In genomic region chr1:232329103-232329788, GRCh38 we compare ENCODE assay signal across 20 cellular contexts.
"Had no signal": no experiment of that assay in that cellular context is flagged by ENCODE, and none has a peak within 500 bp of the region (broad histone marks: within the 10 kb centered on the region; RNA-seq: fewer than 3 reads in every experiment).

No MANE protein-coding gene starts in this region.

- H3K4me3 ChIP-seq: breast epithelium, testis, vagina had no signal

- H3K9ac ChIP-seq: parathyroid adenoma had no signal

- H3K27me3 ChIP-seq: breast epithelium, testis, vagina had no signal

- H3K9me3 ChIP-seq: breast epithelium, testis, vagina had no signal

- H2AFZ ChIP-seq: parathyroid adenoma had no signal

- ATAC-seq: activated CD4-positive, alpha-beta T cell treated with anti-CD3 and anti-CD28 coated beads for 36 hours; sciatic nerve had no signal

- H3K79me2 ChIP-seq: parathyroid adenoma had no signal

- H3K36me3 ChIP-seq: breast epithelium, vagina had no signal

- DNase-seq: activated B cell treated with CpG ODN at 0.5 μM for 24 hours; activated CD4-positive, alpha-beta T cell treated with anti-CD3 and anti-CD28 coated beads for 36 hours; activated CD4-positive, alpha-beta T cell treated with anti-CD3 and anti-CD28 coated beads, Interleukin-2, amount 50 U/mL, for 48 hours; activated naive CD4-positive, alpha-beta T cell treated with Interleukin-2 at 50 U/mL for 16 hours; activated naive CD8-positive, alpha-beta T cell treated with anti-CD3 and anti-CD28 coated beads for 36 hours; activated T-cell treated with anti-CD3 and anti-CD28 coated beads, Interleukin-2, amount 50 U/mL, for 48 hours; foreskin melanocyte; glutamatergic neuron; hypothalamus; naive B cell; nucleus accumbens; stimulated activated CD4-positive, alpha-beta T cell treated with anti-CD3 and anti-CD28 coated beads, Interleukin-2, amount 100 ng/mL, for 48 hours; stimulated activated naive CD4-positive, alpha-beta T cell; T-helper 1 cell; testis had no signal

- H3K27ac ChIP-seq: breast epithelium, epithelial cell of prostate, parathyroid adenoma, testis, vagina had no signal

- H3K4me1 ChIP-seq: breast epithelium, parathyroid adenoma, testis, vagina had no signal
